Comparison of ENCODE assay signal across 8 cellular contexts in the genomic region with DNA sequence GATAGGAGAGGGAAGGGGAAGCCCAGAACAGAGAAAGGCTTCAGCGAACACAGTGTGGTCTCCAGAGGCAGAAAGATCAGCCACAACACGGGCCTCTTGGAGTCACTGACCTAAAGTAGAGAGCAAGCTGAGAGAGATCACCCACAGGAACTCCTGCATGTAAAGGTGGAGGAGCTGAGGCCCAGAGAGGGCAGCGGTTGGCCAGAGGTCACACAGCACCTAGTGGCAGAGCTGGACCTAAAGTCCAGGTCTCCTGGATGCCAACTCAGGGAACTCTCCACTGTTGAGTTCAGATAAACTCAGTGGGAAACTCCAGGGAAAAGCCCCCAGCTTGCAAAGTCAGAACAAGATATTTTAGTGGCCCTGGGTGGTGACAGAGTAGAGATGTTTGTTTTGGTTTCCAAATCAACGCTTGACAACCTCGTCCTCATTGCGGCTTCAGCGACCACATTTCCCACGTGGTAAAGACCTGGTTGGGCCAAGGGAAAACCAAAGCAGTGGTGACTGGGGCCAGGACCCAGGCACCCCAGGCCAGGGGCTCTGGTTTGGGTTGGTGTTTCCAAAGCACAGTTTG. TPM values are rescaled to one million over a fixed set of nuclear protein-coding genes. Genes with fewer than 3 reads are reported as not detected.
DNase-seq lines count a peak whose midpoint lies in the region; ATAC-seq and TF ChIP-seq lines count a peak whose summit lies in the region.

No MANE protein-coding gene starts in this region.

- H3K27ac ChIP-seq in lower lobe of right lung, result peak overlapping the region; percentile 91
- H3K27ac ChIP-seq in WERI-Rb-1, result no peak overlapping the region

- H3K9me3 ChIP-seq in lower lobe of right lung, result no peaks in the 10 kb centered on the region
- H3K9me3 ChIP-seq in WERI-Rb-1 (ENCODE audit: severe bottlenecking), result no peaks in the 10 kb centered on the region

- peaks cover 79% of the 10 kb centered on the region for H3K36me3 Mint-ChIP-seq in activated T-helper 17 cell treated with anti-CD3 and anti-CD28 coated beads, Interleukin-2, amount 50 U/mL, for 72 hours (ENCODE audit: low read depth)

- peak; percentile 72 for DNase-seq in MV-4-11 (lab: John Stamatoyannopoulos, UW)
- DNase-seq in lower lobe of right lung, result no peak
- DNase-seq in stimulated activated CD8-positive, alpha-beta memory T cell treated with anti-CD3 and anti-CD28 coated beads, Interleukin-7, amount 100 ng/mL, for 48 hours (ENCODE audit: extremely low read depth in 1 of 2, low read depth in 1 of 2), result peak; percentile 72 to 87
- no peak for DNase-seq in WERI-Rb-1
- no peak for DNase-seq in AG08395 (ENCODE audit: low spot score)
- DNase-seq in DMS153 treated with DMSO at 0.1 percent for 48 hours (lab: John Stamatoyannopoulos, UW; ENCODE audit: unreplicated experiment), result no peak

- H3K4me3 Mint-ChIP-seq in activated T-helper 17 cell treated with anti-CD3 and anti-CD28 coated beads, Interleukin-2, amount 50 U/mL, for 72 hours, result peak overlapping the region; percentile 98

- peak; percentile 35 for ATAC-seq in GM21619 (IDR thresholded peaks at IDR 0.05; ENCODE audit: unreplicated experiment)
- ATAC-seq in activated T-helper 17 cell treated with anti-CD3 and anti-CD28 coated beads, Interleukin-2, amount 50 U/mL, for 72 hours (replicated peaks), result peak; percentile 64
- ATAC-seq in lower lobe of right lung, result no peak

- no peaks in the 10 kb centered on the region for H3K9me3 Mint-ChIP-seq in activated T-helper 17 cell treated with anti-CD3 and anti-CD28 coated beads, Interleukin-2, amount 50 U/mL, for 72 hours

- H3K27ac Mint-ChIP-seq in activated T-helper 17 cell treated with anti-CD3 and anti-CD28 coated beads, Interleukin-2, amount 50 U/mL, for 72 hours, result peak overlapping the region; percentile 100

- H3K4me1 Mint-ChIP-seq in activated T-helper 17 cell treated with anti-CD3 and anti-CD28 coated beads, Interleukin-2, amount 50 U/mL, for 72 hours, result peaks cover 51% of the 10 kb centered on the region

- H3K27me3 ChIP-seq in lower lobe of right lung (ENCODE audit: low read depth), result no peaks in the 10 kb centered on the region
- H3K27me3 ChIP-seq in WERI-Rb-1 (ENCODE audit: insufficient read depth, low read depth, severe bottlenecking), result no peaks in the 10 kb centered on the region

- no peaks in the 10 kb centered on the region for H3K27me3 Mint-ChIP-seq in activated T-helper 17 cell treated with anti-CD3 and anti-CD28 coated beads, Interleukin-2, amount 50 U/mL, for 72 hours

- peaks cover 86% of the 10 kb centered on the region for H3K4me1 ChIP-seq in lower lobe of right lung

- TF ChIP-seq CTCF in lower lobe of right lung (IDR thresholded peaks at IDR 0.05), result no peak
- TF ChIP-seq CTCF in WERI-Rb-1 (IDR thresholded peaks at IDR 0.05; ENCODE audit: low read depth, low read length), result no peak

- H3K4me3 ChIP-seq in lower lobe of right lung (peak overlapping the region; percentile 52), WERI-Rb-1 (ENCODE audit: low read depth, low read length) (no peak overlapping the region)

- intact Hi-C loops in lower lobe of right lung (cut with DNase I), result no loop called here

- H3K36me3 ChIP-seq in lower lobe of right lung (no peaks in the 10 kb centered on the region), WERI-Rb-1 (no peaks in the 10 kb centered on the region)

RNA-seq across cellular contexts. Expression of a gene that starts 4.6 kb away (rescaled TPM):
- 10 to 100 TPM; 17.0 to 38.2 TPM for total RNA-seq in activated T-helper 17 cell treated with anti-CD3 and anti-CD28 coated beads, Interleukin-2, amount 50 U/mL, for 72 hours
- 9.8 TPM for total RNA-seq in lower lobe of right lung

RNA-seq across cellular contexts. Expression of a gene that starts 49.5 kb away (rescaled TPM):
- total RNA-seq in activated T-helper 17 cell treated with anti-CD3 and anti-CD28 coated beads, Interleukin-2, amount 50 U/mL, for 72 hours, result 1 to 10 TPM; 3.5 to 4.8 TPM
- 11.7 TPM for total RNA-seq in lower lobe of right lung

Comparison
In these comparisons a context has a peak if more than half of its experiments do, and no peak if none do; other contexts are left out.
1. ATAC-seq: peak in GM21619 (single experiment) and activated T-helper 17 cell treated with anti-CD3 and anti-CD28 coated beads, Interleukin-2, amount 50 U/mL, for 72 hours (single experiment); none in lower lobe of right lung (0 of 2).
2. DNase-seq: peak in MV-4-11 (single experiment) and stimulated activated CD8-positive, alpha-beta memory T cell treated with anti-CD3 and anti-CD28 coated beads, Interleukin-7, amount 100 ng/mL, for 48 hours (2 of 2); none in lower lobe of right lung (single experiment), WERI-Rb-1 (single experiment), AG08395 (single experiment) and DMS153 treated with DMSO at 0.1 percent for 48 hours (single experiment).